8 cellular contexts compared by ENCODE assay signal in genomic region chr15:63473999-63474809, GRCh38. TPM values are rescaled to one million over a fixed set of nuclear protein-coding genes. Genes with fewer than 3 reads are reported as not detected.
DNase-seq lines count a peak whose midpoint lies in the region; ATAC-seq, FAIRE-seq and TF ChIP-seq lines count a peak whose summit lies in the region.

No MANE protein-coding gene starts in this region.

- POLR2A ChIA-PET in PC-3 (lab: Charles Lee; ENCODE audit: unreplicated experiment) (no interaction called here), A673 (lab: Charles Lee; ENCODE audit: low non-redundant PET) (no interaction called here)

- H3K4me1 Mint-ChIP-seq in astrocyte (ENCODE audit: low read depth, unreplicated experiment), result peaks cover 32% of the 10 kb centered on the region

- H3K27ac ChIP-seq in PC-3 (ENCODE audit: low read length), result peak overlapping the region; percentile 19
- peak overlapping the region; percentile 0 for H3K27ac ChIP-seq in astrocyte (ENCODE audit: low read depth, low read length)
- peak overlapping the region; percentile 69 to 83 (median 83) for H3K27ac ChIP-seq in right lobe of liver
- H3K27ac ChIP-seq in A673 (ENCODE audit: low read depth, low read length, poor library complexity, severe bottlenecking), result no peak overlapping the region

- intact Hi-C loops in PC-3 (cut with micrococcal nuclease) (no loop called here), right lobe of liver (cut with DNase I) (no loop called here), A673 (cut with micrococcal nuclease; ENCODE audit: unreplicated experiment) (no loop called here)

- H3K27ac Mint-ChIP-seq in astrocyte (ENCODE audit: unreplicated experiment), result peak overlapping the region; percentile 90

- H2AFZ ChIP-seq in PC-3 (ENCODE audit: low read length) (no peak overlapping the region), astrocyte (ENCODE audit: low read depth, low read length) (no peak overlapping the region)

- peak; percentile 61 for DNase-seq in AG10803 (ENCODE audit: low read depth)
- peak; percentile 23 for DNase-seq in PC-3
- peak; percentile 80 for DNase-seq in astrocyte (ENCODE audit: low read depth)
- peak; percentile 65 to 88 (median 85) for DNase-seq in right lobe of liver
- DNase-seq in A673 (ENCODE audit: low spot score), result no peak
- DNase-seq in amniotic stem cell (lab: John Stamatoyannopoulos, UW), result no peak

- H3K9me3 ChIP-seq in PC-3 (ENCODE audit: low read length) (no peaks in the 10 kb centered on the region), astrocyte (ENCODE audit: insufficient read depth, low read depth, low read length) (no peaks in the 10 kb centered on the region), right lobe of liver (no peaks in the 10 kb centered on the region), A673 (ENCODE audit: low read depth, low read length, poor library complexity, severe bottlenecking) (no peaks in the 10 kb centered on the region)

- 30% methylated on average over 3 of the region's 4 CpGs for WGBS in right lobe of liver (ENCODE audit: insufficient coverage, low coverage, low lambda C conversion rate, missing lambda C conversion rate)

- H3F3A ChIP-seq in PC-3 (ENCODE audit: low read length, unreplicated experiment), result no peaks in the 10 kb centered on the region

- no peaks in the 10 kb centered on the region for H3K9me2 ChIP-seq in PC-3 (replicated peaks; ENCODE audit: low read length)

- FAIRE-seq in astrocyte (lab: Jason Lieb, UNC), result no peak

- H3K4me1 ChIP-seq in PC-3 (ENCODE audit: insufficient read depth, low read length) (peaks cover 13% of the 10 kb centered on the region; the same call in 1 of the 2 replicates), astrocyte (ENCODE audit: insufficient read depth, low read length) (peaks cover 25% of the 10 kb centered on the region), right lobe of liver (peaks cover 2 to 41% (median 16%) of the 10 kb centered on the region in 4 donors), A673 (ENCODE audit: insufficient read depth, low read length, poor library complexity, severe bottlenecking) (no peaks in the 10 kb centered on the region)

- no TSS peak for BruUV-seq in PC-3 (replicated peaks; lab: Mats Ljungman, UMichigan)
- no TSS peak for BruUV-seq in A673 (replicated peaks; lab: Mats Ljungman, UMichigan)

- peak; percentile 62 for ATAC-seq in GM18873 (IDR thresholded peaks at IDR 0.05; ENCODE audit: low FRiP score, unreplicated experiment)
- ATAC-seq in HG03060 (IDR thresholded peaks at IDR 0.05; ENCODE audit: low read depth, unreplicated experiment), result peak; percentile 47
- ATAC-seq in PC-3, result peak; percentile 64
- peak; percentile 82 to 87 (median 85) for ATAC-seq in right lobe of liver

- H3K9me3 Mint-ChIP-seq in astrocyte (ENCODE audit: unreplicated experiment), result no peaks in the 10 kb centered on the region

- H3K36me3 ChIP-seq in PC-3 (ENCODE audit: low read depth, low read length) (no peaks in the 10 kb centered on the region), astrocyte (ENCODE audit: insufficient read depth, low read length) (no peaks in the 10 kb centered on the region), right lobe of liver (no peaks in the 10 kb centered on the region), A673 (ENCODE audit: insufficient read depth, low read length, poor library complexity, severe bottlenecking) (no peaks in the 10 kb centered on the region)

- H3K27me3 Mint-ChIP-seq in astrocyte (ENCODE audit: low read depth, unreplicated experiment), result peaks cover 3% of the 10 kb centered on the region

- no peaks in the 10 kb centered on the region for H3K79me2 ChIP-seq in PC-3 (ENCODE audit: low read length)
- no peaks in the 10 kb centered on the region for H3K79me2 ChIP-seq in astrocyte (ENCODE audit: insufficient read depth, low read length)

- CTCF ChIA-PET in PC-3 (lab: Charles Lee), result interaction anchor here (1.0 kb wide), 1 partner anchor 125 kb away, joined by 3 read pairs; no protein-coding TSS in a partner anchor
- CTCF ChIA-PET in A673 (lab: Charles Lee), result no interaction called here

- TF ChIP-seq POLR2A in right lobe of liver (IDR thresholded peaks at IDR 0.05), result no peak

- H3K4me3 ChIP-seq in AG10803 (ENCODE audit: low read length) (no peak overlapping the region), PC-3 (ENCODE audit: low read length) (no peak overlapping the region), astrocyte (ENCODE audit: insufficient read depth, low read depth, low read length) (no peak overlapping the region), right lobe of liver (no peak overlapping the region), A673 (ENCODE audit: low read depth, low read length, poor library complexity, severe bottlenecking) (no peak overlapping the region)

- H4K20me1 ChIP-seq in PC-3 (ENCODE audit: low read length), result no peaks in the 10 kb centered on the region
- H4K20me1 ChIP-seq in astrocyte (ENCODE audit: insufficient read depth, low read length), result no peaks in the 10 kb centered on the region

- H3K4me3 Mint-ChIP-seq in astrocyte (ENCODE audit: unreplicated experiment), result no peak overlapping the region

- H3K27me3 ChIP-seq in PC-3 (ENCODE audit: low read length) (no peaks in the 10 kb centered on the region), astrocyte (ENCODE audit: insufficient read depth, low read length) (no peaks in the 10 kb centered on the region), right lobe of liver (no peaks in the 10 kb centered on the region), A673 (replicated peaks; ENCODE audit: insufficient read depth, low read depth, low read length, poor library complexity) (no peaks in the 10 kb centered on the region)

- peaks cover 2% of the 10 kb centered on the region for H3K36me3 Mint-ChIP-seq in astrocyte (ENCODE audit: low read depth, unreplicated experiment)

- no peak for TF ChIP-seq CTCF in AG10803 (conservative IDR thresholded peaks at IDR 0.05; ENCODE audit: low read length)
- no peak for TF ChIP-seq CTCF in PC-3 (conservative IDR thresholded peaks at IDR 0.05; ENCODE audit: low read depth, low read length)
- no peak for TF ChIP-seq CTCF in astrocyte (IDR thresholded peaks at IDR 0.05; ENCODE audit: insufficient read depth, low read depth, low read length)
- peak in 1 of 4 donors; percentile 5 for TF ChIP-seq CTCF in right lobe of liver (IDR thresholded peaks at IDR 0.05)
- no peak for TF ChIP-seq CTCF in A673 (conservative IDR thresholded peaks at IDR 0.05; ENCODE audit: low read depth, low read length)

- no peak overlapping the region for H3K9ac ChIP-seq in PC-3 (ENCODE audit: low read length)
- no peak overlapping the region for H3K9ac ChIP-seq in astrocyte (ENCODE audit: low read length)

- H3K4me2 ChIP-seq in PC-3 (ENCODE audit: low read length) (no peak overlapping the region), astrocyte (ENCODE audit: low read length) (peak overlapping the region; percentile 20)

RNA-seq across cellular contexts. Expression of gene USP3, which starts 30.2 kb away (rescaled TPM):
- 26.9 and 27.3 TPM in 2 replicates for total RNA-seq in PC-3 (2014; rRNA removed)
- 38.1 and 40.1 TPM in 2 replicates for total RNA-seq in astrocyte
- 10 to 100 TPM; 21.9 to 33.8 (median 24.8) TPM for total RNA-seq in right lobe of liver
- 65.3 and 76.7 TPM in 2 replicates for total RNA-seq in A673 (2021)

Comparison
In these comparisons a context has a peak if more than half of its experiments do, and no peak if none do; other contexts are left out.
1. DNase-seq: peak in AG10803 (single experiment), PC-3 (single experiment), astrocyte (single experiment) and right lobe of liver (3 of 3); none in A673 (single experiment) and amniotic stem cell (single experiment).
2. Peak in every context shown above with its lines, with median percentiles within 50 percentile points of each other: ATAC-seq.